16 cellular contexts compared by ENCODE assay signal in genomic region chr16:27369806-27370205, GRCh38. TPM values are rescaled to one million over a fixed set of nuclear protein-coding genes. Genes with fewer than 3 reads are reported as not detected.
A peak's percentile ranks its signal among the peaks of the same experiment; 100 is the strongest.
DNase-seq lines count a peak whose midpoint lies in the region; ATAC-seq, FAIRE-seq and TF ChIP-seq lines count a peak whose summit lies in the region.
"Had no signal": no experiment of that assay in that cellular context is flagged by ENCODE, and none has a peak within 500 bp of the region (broad histone marks: within the 10 kb centered on the region; RNA-seq: fewer than 3 reads in every experiment).

No MANE protein-coding gene starts in this region.

- CTCF ChIA-PET in activated CD4-positive, alpha-beta T cell treated with anti-CD3 and anti-CD28 coated beads for 36 hours (lab: Charles Lee) = interaction anchor here (0.8 to 6.6 kb wide), 4 partner anchors 36 to 191 kb away, joined by 3 to 61 read pairs (median 25); no protein-coding TSS in a partner anchor

- peaks cover 64% of the 10 kb centered on the region for H3K4me1 Mint-ChIP-seq in activated CD4-positive, alpha-beta T cell treated with anti-CD3 and anti-CD28 coated beads for 36 hours
- peaks cover 15 to 19% of the 10 kb centered on the region in 2 donors for H3K4me1 Mint-ChIP-seq in effector memory CD8-positive, alpha-beta T cell (ENCODE audit: low read depth in 2 of 2)
- H3K4me1 Mint-ChIP-seq in chondrocyte (ENCODE audit: low read depth) = peaks cover 18% of the 10 kb centered on the region
- H3K4me1 Mint-ChIP-seq: nephron progenitor cell had no signal

- peaks cover 32% of the 10 kb centered on the region for H3K36me3 Mint-ChIP-seq in activated CD4-positive, alpha-beta T cell treated with anti-CD3 and anti-CD28 coated beads for 36 hours (ENCODE audit: low read depth)
- H3K36me3 Mint-ChIP-seq in effector memory CD8-positive, alpha-beta T cell (ENCODE audit: insufficient read depth) = peaks cover 13% of the 10 kb centered on the region
- H3K36me3 Mint-ChIP-seq in chondrocyte (ENCODE audit: low read depth) = peaks cover 3% of the 10 kb centered on the region

- H3K27me3 ChIP-seq in small intestine (ENCODE audit: control insufficient read depth in 2 of 2, insufficient read depth in 2 of 2, low read length in 2 of 2) = no peaks in the 10 kb centered on the region

- no peak for TF ChIP-seq CTCF in chondrocyte (IDR thresholded peaks at IDR 0.05)

- H3K9me3 ChIP-seq in small intestine (ENCODE audit: control insufficient read depth, low read depth) = no peaks in the 10 kb centered on the region

- peak overlapping the region; percentile 65 for H3K27ac Mint-ChIP-seq in activated CD4-positive, alpha-beta T cell treated with anti-CD3 and anti-CD28 coated beads for 36 hours
- H3K27ac Mint-ChIP-seq in effector memory CD8-positive, alpha-beta T cell = peak overlapping the region; percentile 86 to 98
- no peak overlapping the region for H3K27ac Mint-ChIP-seq in chondrocyte (ENCODE audit: unreplicated experiment)
- H3K27ac Mint-ChIP-seq: nephron progenitor cell had no signal

- H3K36me3 ChIP-seq in small intestine (ENCODE audit: control insufficient read depth in 2 of 2, insufficient read depth in 2 of 2, low read length in 2 of 2) = no peaks in the 10 kb centered on the region

- no peaks in the 10 kb centered on the region for H3K27me3 Mint-ChIP-seq in activated CD4-positive, alpha-beta T cell treated with anti-CD3 and anti-CD28 coated beads for 36 hours
- no peaks in the 10 kb centered on the region for H3K27me3 Mint-ChIP-seq in effector memory CD8-positive, alpha-beta T cell
- no peaks in the 10 kb centered on the region for H3K27me3 Mint-ChIP-seq in chondrocyte (ENCODE audit: low read depth)

- POLR2A ChIA-PET in activated CD4-positive, alpha-beta T cell treated with anti-CD3 and anti-CD28 coated beads for 36 hours (lab: Charles Lee) = no interaction called here

- H3K27ac ChIP-seq in small intestine (ENCODE audit: low read depth in 1 of 2, low read length in 1 of 2) = no peak overlapping the region

- 68 to 87% (median 84%) methylated on average over 3 of the region's 3 CpGs for WGBS in small intestine, 3 donors

- no peak overlapping the region for H3K4me3 Mint-ChIP-seq in activated CD4-positive, alpha-beta T cell treated with anti-CD3 and anti-CD28 coated beads for 36 hours
- no peak overlapping the region for H3K4me3 Mint-ChIP-seq in effector memory CD8-positive, alpha-beta T cell
- H3K4me3 Mint-ChIP-seq in chondrocyte (ENCODE audit: unreplicated experiment) = no peak overlapping the region
- H3K4me3 Mint-ChIP-seq: nephron progenitor cell had no signal

- peaks cover 12% of the 10 kb centered on the region for H3K9me3 Mint-ChIP-seq in activated CD4-positive, alpha-beta T cell treated with anti-CD3 and anti-CD28 coated beads for 36 hours (ENCODE audit: low read depth)
- no peaks in the 10 kb centered on the region for H3K9me3 Mint-ChIP-seq in effector memory CD8-positive, alpha-beta T cell
- peaks cover 11% of the 10 kb centered on the region for H3K9me3 Mint-ChIP-seq in chondrocyte (ENCODE audit: low read depth)

- H3K4me3 ChIP-seq in small intestine (ENCODE audit: low read depth in 1 of 2, low read length in 2 of 2) = no peak overlapping the region
- H3K4me3 ChIP-seq: skin epidermis had no signal

- intact Hi-C loops in activated CD4-positive, alpha-beta T cell treated with anti-CD3 and anti-CD28 coated beads for 36 hours (cut with DNase I, micrococcal nuclease) = loop anchor here in 1 of 2 experiments (5.0 kb wide), 1 partner anchor 98 kb away; no protein-coding TSS in a partner anchor

- no peak for ATAC-seq in activated CD4-positive, alpha-beta T cell treated with anti-CD3 and anti-CD28 coated beads for 36 hours
- no peak for ATAC-seq in effector memory CD8-positive, alpha-beta T cell (replicated peaks)
- ATAC-seq in GM18858 (IDR thresholded peaks at IDR 0.05; ENCODE audit: unreplicated experiment) = no peak
- ATAC-seq: left cardiac atrium had no signal

- FAIRE-seq in small intestine (lab: Jason Lieb, UNC) = no peak
- FAIRE-seq: H54 had no signal

- no peaks in the 10 kb centered on the region for H3K4me1 ChIP-seq in small intestine (ENCODE audit: control insufficient read depth in 2 of 2, insufficient read depth in 1 of 2, low read depth in 1 of 2, low read length in 1 of 2)

- no peak for DNase-seq in activated CD4-positive, alpha-beta T cell treated with anti-CD3 and anti-CD28 coated beads for 36 hours
- no peak for DNase-seq in activated CD4-positive, alpha-beta T cell treated with anti-CD3 and anti-CD28 coated beads, Interleukin-2, amount 50 U/mL, for 48 hours
- DNase-seq in RPMI7951 (ENCODE audit: low read depth) = peak; percentile 81
- no peak for DNase-seq in effector memory CD8-positive, alpha-beta T cell
- peak; percentile 49 for DNase-seq in small intestine
- DNase-seq in islet precursor cell = no peak
- no peak for DNase-seq in chondrocyte (ENCODE audit: low spot score)
- DNase-seq: amniotic stem cell, DMS53, left cardiac atrium, NCI-H2171 treated with DMSO at 0.1 percent for 48 hours, nephron progenitor cell, trophoblast cell had no signal

RNA-seq across cellular contexts. Expression of gene IL21R, which starts 32.2 kb away (rescaled TPM):
- 10 to 100 TPM; 61.8 to 73.5 TPM for total RNA-seq in activated CD4-positive, alpha-beta T cell treated with anti-CD3 and anti-CD28 coated beads for 36 hours
- 1.1 and 2.1 TPM in 2 replicates for total RNA-seq in RPMI7951 (2014; rRNA removed; shearing (Covaris generic))
- polyA plus RNA-seq in small intestine = under 1 TPM; under 0.01 to 0.85 (median 0.22) TPM
- total RNA-seq in chondrocyte = 2.1 to 11.3 TPM (median 2.2 TPM) in 3 replicates

RNA-seq across cellular contexts. Expression of gene IL4R, which starts 56.0 kb away (rescaled TPM):
- 100 to 1,000 TPM; 185 to 229 TPM for total RNA-seq in activated CD4-positive, alpha-beta T cell treated with anti-CD3 and anti-CD28 coated beads for 36 hours
- total RNA-seq in RPMI7951 (2014; rRNA removed; shearing (Covaris generic)) = 23.9 and 27.6 TPM in 2 replicates
- 10 to 100 TPM; 28.1 to 32.7 (median 28.6) TPM for polyA plus RNA-seq in small intestine
- total RNA-seq in chondrocyte = 30.1 to 47.7 TPM (median 41.0 TPM) in 3 replicates

Comparison
In these comparisons a context has a peak if more than half of its experiments do, and no peak if none do; other contexts are left out.
1. DNase-seq: peak in RPMI7951 (single experiment) and small intestine (single experiment); none in activated CD4-positive, alpha-beta T cell treated with anti-CD3 and anti-CD28 coated beads for 36 hours (single experiment), activated CD4-positive, alpha-beta T cell treated with anti-CD3 and anti-CD28 coated beads, Interleukin-2, amount 50 U/mL, for 48 hours (0 of 2), effector memory CD8-positive, alpha-beta T cell (0 of 3), islet precursor cell (single experiment) and chondrocyte (single experiment).